Comparison of ENCODE assay signal across 8 cellular contexts in genomic region chr6:21595951-21596378, GRCh38. TPM values are rescaled to one million over a fixed set of nuclear protein-coding genes. Genes with fewer than 3 reads are reported as not detected.
A peak's percentile ranks its signal among the peaks of the same experiment; 100 is the strongest.
DNase-seq lines count a peak whose midpoint lies in the region; ATAC-seq, FAIRE-seq and TF ChIP-seq lines count a peak whose summit lies in the region.

No MANE protein-coding gene starts in this region.

- H3K4me1 ChIP-seq in PC-3 (ENCODE audit: insufficient read depth, low read length) (peaks cover 26% of the 10 kb centered on the region), esophagus (ENCODE audit: control insufficient read depth in 2 of 2, insufficient read depth in 2 of 2, low read length in 1 of 2) (no peaks in the 10 kb centered on the region), pancreas (peaks cover 4 to 10% (median 5%) of the 10 kb centered on the region in 3 donors)

- H3K79me2 ChIP-seq in PC-3 (ENCODE audit: low read length), result peaks cover 69% of the 10 kb centered on the region

- H3F3A ChIP-seq in PC-3 (ENCODE audit: low read length, unreplicated experiment), result no peaks in the 10 kb centered on the region

- POLR2A ChIA-PET in PC-3 (lab: Charles Lee; ENCODE audit: unreplicated experiment), result no interaction called here

- CTCF ChIA-PET in PC-3 (lab: Charles Lee), result interaction anchor here (0.5 kb wide), 1 partner anchor 449 kb away, joined by 3 read pairs; no protein-coding TSS in a partner anchor

- H3K9me2 ChIP-seq in PC-3 (replicated peaks; ENCODE audit: low read length), result no peaks in the 10 kb centered on the region

- H3K9me3 ChIP-seq in PC-3 (ENCODE audit: low read length) (no peaks in the 10 kb centered on the region), esophagus (ENCODE audit: control insufficient read depth in 2 of 2, insufficient read depth in 1 of 2, low read depth in 1 of 2, low read length in 1 of 2) (no peaks in the 10 kb centered on the region), pancreas (no peaks in the 10 kb centered on the region)

- H3K36me3 ChIP-seq in PC-3 (ENCODE audit: low read depth, low read length) (peaks cover 23% of the 10 kb centered on the region), esophagus (ENCODE audit: control insufficient read depth in 2 of 2, insufficient read depth in 2 of 2, low read length in 1 of 2) (no peaks in the 10 kb centered on the region), pancreas (no peaks in the 10 kb centered on the region)

- H2AFZ ChIP-seq in PC-3 (ENCODE audit: low read length), result peak overlapping the region; percentile 79

- H3K9ac ChIP-seq in PC-3 (ENCODE audit: low read length), result peak overlapping the region; percentile 91

- no peak for FAIRE-seq in pancreas (lab: Jason Lieb, UNC)

- H3K4me2 ChIP-seq in PC-3 (ENCODE audit: low read length), result peak overlapping the region; percentile 94

- H3K4me3 ChIP-seq in PC-3 (ENCODE audit: low read length), result peak overlapping the region; percentile 99
- H3K4me3 ChIP-seq in esophagus (ENCODE audit: low read depth in 1 of 2, low read length in 2 of 2), result peak overlapping the region; percentile 69 to 88
- H3K4me3 ChIP-seq in pancreas, result peak overlapping the region; percentile 62 to 74 (median 70)

- intact Hi-C loops in PC-3 (cut with micrococcal nuclease), result loop anchor here (2.0 to 10.0 kb wide), 9 partner anchors 143 to 1819 kb away; no protein-coding TSS in a partner anchor
- intact Hi-C loops in pancreas (cut with DNase I), result no loop called here

- H3K27ac ChIP-seq in PC-3 (ENCODE audit: low read length), result peak overlapping the region; percentile 54
- H3K27ac ChIP-seq in esophagus (ENCODE audit: low read depth in 2 of 2, low read length in 1 of 2), result peak overlapping the region; percentile 94
- peak overlapping the region; percentile 23 to 95 (median 86) for H3K27ac ChIP-seq in pancreas

- ATAC-seq in PC-3, result no peak
- no peak for ATAC-seq in pancreas
- no peak for ATAC-seq in HG02642 (IDR thresholded peaks at IDR 0.05; ENCODE audit: poor library complexity, unreplicated experiment)
- no peak for ATAC-seq in GM21723 (IDR thresholded peaks at IDR 0.05; ENCODE audit: unreplicated experiment)

- TSS peak; percentile 3 for BruUV-seq in PC-3 (replicated peaks; lab: Mats Ljungman, UMichigan)

- TF ChIP-seq CTCF in PC-3 (conservative IDR thresholded peaks at IDR 0.05; ENCODE audit: low read depth, low read length) (no peak), pancreas (IDR thresholded peaks at IDR 0.05) (no peak)

- H4K20me1 ChIP-seq in PC-3 (ENCODE audit: low read length), result peaks cover 34% of the 10 kb centered on the region

- DNase-seq in NCI-H2227 (lab: John Stamatoyannopoulos, UW; ENCODE audit: unreplicated experiment) (peak; percentile 49), NCI-H2227 treated with DMSO at 0.1 percent for 48 hours (lab: John Stamatoyannopoulos, UW) (no peak), PC-3 (no peak), pancreas (peak; percentile 9 to 72 (median 30)), NCI-H128 (lab: John Stamatoyannopoulos, UW; ENCODE audit: unreplicated experiment) (no peak)

- WGBS in esophagus, 2 donors, result 0 to 1% methylated on average over 26 to 28 of the region's 28 CpGs
- 1 to 2% methylated on average over 27 to 28 of the region's 28 CpGs for WGBS in pancreas, 2 donors

- H3K27me3 ChIP-seq in PC-3 (ENCODE audit: low read length) (no peaks in the 10 kb centered on the region), esophagus (ENCODE audit: control insufficient read depth in 1 of 2, insufficient read depth in 2 of 2, low read length in 2 of 2) (no peaks in the 10 kb centered on the region), pancreas (no peaks in the 10 kb centered on the region)

RNA-seq across cellular contexts. Expression of gene SOX4, which starts 2.4 kb away (rescaled TPM):
- 46.1 and 62.8 TPM in 2 replicates for total RNA-seq in PC-3 (2014; rRNA removed)
- 1 to 10 TPM; 3.0 to 6.1 TPM for polyA plus RNA-seq in esophagus
- total RNA-seq in pancreas, result 10 to 100 TPM in 5 of 6 donors, 1 to 10 TPM in 1; 9.7 to 61.9 (median 13.3) TPM
- polyA plus RNA-seq in pancreas, result 1 to 10 TPM; 4.7 to 8.7 TPM

Comparison
In these comparisons a context has a peak if more than half of its experiments do, and no peak if none do; other contexts are left out.
1. DNase-seq: peak in NCI-H2227 (single experiment) and pancreas (6 of 6); none in NCI-H2227 treated with DMSO at 0.1 percent for 48 hours (single experiment), PC-3 (single experiment) and NCI-H128 (single experiment).
2. Peak in every context shown above with its lines, with median percentiles within 50 percentile points of each other: H3K27ac ChIP-seq and H3K4me3 ChIP-seq.